ENCODE assay signal across 8 cellular contexts in genomic region chr11:115170133-115170815, GRCh38.
DNase-seq lines count a peak whose midpoint lies in the region; ATAC-seq and TF ChIP-seq lines count a peak whose summit lies in the region.

No MANE protein-coding gene starts in this region.

- TF ChIP-seq CTCF in AG04449 (IDR thresholded peaks at IDR 0.05; ENCODE audit: insufficient read depth, low read length, missing control alignments) (peak; percentile 54), neural cell (IDR thresholded peaks at IDR 0.05; ENCODE audit: poor library complexity, severe bottlenecking) (peak; percentile 74)

- no peaks in the 10 kb centered on the region for H4K20me1 ChIP-seq in neural cell (ENCODE audit: insufficient read depth)

- no peaks in the 10 kb centered on the region for H3K9me3 ChIP-seq in neural cell (ENCODE audit: low read length)

- H3K27me3 ChIP-seq in neural cell (ENCODE audit: insufficient read depth, low read depth, low read length), result no peaks in the 10 kb centered on the region

- no peaks in the 10 kb centered on the region for H3K36me3 ChIP-seq in neural cell (ENCODE audit: insufficient read depth, low read length)

- TF ChIP-seq EP300 in neural cell (conservative IDR thresholded peaks at IDR 0.05; ENCODE audit: poor library complexity, severe bottlenecking), result no peak

- no peak overlapping the region for H3K9ac ChIP-seq in neural cell (ENCODE audit: low read length)

- no peak for DNase-seq in AG04449 (ENCODE audit: low read depth, low spot score)
- peak; percentile 43 for DNase-seq in DMS53 treated with DMSO at 0.1 percent for 48 hours (lab: John Stamatoyannopoulos, UW; ENCODE audit: unreplicated experiment)
- peak; percentile 33 to 86 for DNase-seq in NCI-H526 (lab: John Stamatoyannopoulos, UW)
- no peak for DNase-seq in ureter (ENCODE audit: low spot score)

- TF ChIP-seq RAD21 in neural cell (conservative IDR thresholded peaks at IDR 0.05), result peak; percentile 55

- H2AFZ ChIP-seq in neural cell (ENCODE audit: low read depth, low read length), result no peak overlapping the region

- CTCF ChIA-PET in AG04449 (lab: Yijun Ruan, JAX), result interaction anchor here (0.7 to 4.1 kb wide), 12 partner anchors 8 to 212 kb away, joined by 3 to 25 read pairs (median 3); no protein-coding TSS in a partner anchor

- no peaks in the 10 kb centered on the region for H3K9me2 ChIP-seq in neural cell (ENCODE audit: insufficient read depth, low read length)

- H3F3A ChIP-seq in neural cell (ENCODE audit: insufficient read depth, low read length, poor library complexity, severe bottlenecking), result no peaks in the 10 kb centered on the region

- H3K27ac ChIP-seq in cingulate gyrus (ENCODE audit: low read depth, low read length), result peak overlapping the region; percentile 0
- H3K27ac ChIP-seq in neural cell (ENCODE audit: low read length), result no peak overlapping the region

- H3K4me3 ChIP-seq in AG04449 (ENCODE audit: low read depth, low read length), result no peak overlapping the region
- H3K4me3 ChIP-seq in neural cell (ENCODE audit: low read length), result no peak overlapping the region

- H3K4me2 ChIP-seq in neural cell (ENCODE audit: low read length), result no peak overlapping the region

- no peak for ATAC-seq in HG03457 (IDR thresholded peaks at IDR 0.05; ENCODE audit: unreplicated experiment)
- no peak for ATAC-seq in HG03139 (IDR thresholded peaks at IDR 0.05; ENCODE audit: unreplicated experiment)

- POLR2A ChIA-PET in AG04449 (lab: Yijun Ruan, JAX), result interaction anchor here (0.6 kb wide), 1 partner anchor 9 kb away, joined by 3 read pairs; no protein-coding TSS in a partner anchor

- H3K79me2 ChIP-seq in neural cell (replicated peaks; ENCODE audit: insufficient read depth, low read length), result no peaks in the 10 kb centered on the region

TF ChIP-seq in neural cell, 6 proteins besides CTCF, POLR2A, EP300 and RAD21:
- no peak for TF ChIP-seq REST (IDR thresholded peaks at IDR 0.05; ENCODE audit: borderline replicate concordance)
- peak; percentile 56 for TF ChIP-seq SMC3 (conservative IDR thresholded peaks at IDR 0.05; ENCODE audit: poor library complexity)

Comparison
In these comparisons a context has a peak if more than half of its experiments do, and no peak if none do; other contexts are left out.
1. DNase-seq: peak in DMS53 treated with DMSO at 0.1 percent for 48 hours (single experiment) and NCI-H526 (2 of 2); none in AG04449 (single experiment) and ureter (single experiment).